ENCODE assay signal across 9 cellular contexts in the genomic region with DNA sequence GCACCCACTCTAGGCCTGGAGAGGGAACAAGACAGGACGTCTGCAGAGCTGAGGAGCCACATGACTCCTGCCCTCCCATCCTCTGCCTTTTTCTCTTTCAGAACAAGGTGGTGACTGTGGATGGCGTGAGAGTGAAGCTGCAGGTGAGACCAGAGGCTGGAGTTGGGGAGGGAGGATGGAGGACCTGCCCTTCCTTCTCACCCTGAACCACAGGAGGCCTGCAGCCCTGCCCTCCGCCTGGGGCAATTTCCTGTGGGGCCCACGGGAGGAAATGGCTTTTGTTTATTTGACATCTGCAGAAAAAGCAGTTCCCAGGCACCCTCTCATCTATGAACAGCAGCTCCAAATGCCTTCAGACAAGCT. TPM values are rescaled to one million over a fixed set of nuclear protein-coding genes. Genes with fewer than 3 reads are reported as not detected.
DNase-seq lines count a peak whose midpoint lies in the region; ATAC-seq and TF ChIP-seq lines count a peak whose summit lies in the region.
"Had no signal": no experiment of that assay in that cellular context is flagged by ENCODE, and none has a peak within 500 bp of the region (broad histone marks: within the 10 kb centered on the region; RNA-seq: fewer than 3 reads in every experiment).

No MANE protein-coding gene starts in this region.

- H3K36me3 ChIP-seq in tibial nerve: no peaks in the 10 kb centered on the region

- POLR2A ChIA-PET in WTC11 (lab: Charles Lee): no interaction called here

- peaks cover 10% of the 10 kb centered on the region for H3K36me3 Mint-ChIP-seq in activated T-helper 2 cell treated with anti-CD3 and anti-CD28 coated beads, Interferon-gamma antibody, Interleukin-2, Interleukin-4, amounts not matched to agents 10 μg/mL and 5 μg/mL and 100 μg/mL, durations not matched to agents 14 hours and 24 hours and 36 hours (ENCODE audit: low read depth)
- H3K36me3 Mint-ChIP-seq in WTC11: no peaks in the 10 kb centered on the region

- no peaks in the 10 kb centered on the region for H3K9me3 ChIP-seq in tibial nerve

- intact Hi-C loops in activated T-helper 2 cell treated with anti-CD3 and anti-CD28 coated beads, Interferon-gamma antibody, Interleukin-2, Interleukin-4, amounts not matched to agents 10 μg/mL and 5 μg/mL and 100 μg/mL, durations not matched to agents 14 hours and 24 hours and 36 hours (cut with micrococcal nuclease): loop anchor here (5.0 kb wide), 1 partner anchor 460 kb away; no protein-coding TSS in a partner anchor

- peaks cover 0 to 49% (median 32%) of the 10 kb centered on the region in 4 donors for H3K4me1 ChIP-seq in tibial nerve

- H3K27me3 Mint-ChIP-seq in activated T-helper 2 cell treated with anti-CD3 and anti-CD28 coated beads, Interferon-gamma antibody, Interleukin-2, Interleukin-4, amounts not matched to agents 10 μg/mL and 5 μg/mL and 100 μg/mL, durations not matched to agents 14 hours and 24 hours and 36 hours (ENCODE audit: low read depth): no peaks in the 10 kb centered on the region
- H3K27me3 Mint-ChIP-seq in WTC11 (ENCODE audit: low read depth): peaks cover 6% of the 10 kb centered on the region

- peak overlapping the region; percentile 52 for H3K4me3 Mint-ChIP-seq in activated T-helper 2 cell treated with anti-CD3 and anti-CD28 coated beads, Interferon-gamma antibody, Interleukin-2, Interleukin-4, amounts not matched to agents 10 μg/mL and 5 μg/mL and 100 μg/mL, durations not matched to agents 14 hours and 24 hours and 36 hours (ENCODE audit: low read depth)
- H3K4me3 Mint-ChIP-seq in WTC11: no peak overlapping the region

- no peak overlapping the region for H3K4me3 ChIP-seq in tibial nerve

- no peaks in the 10 kb centered on the region for H3K9me3 Mint-ChIP-seq in activated T-helper 2 cell treated with anti-CD3 and anti-CD28 coated beads, Interferon-gamma antibody, Interleukin-2, Interleukin-4, amounts not matched to agents 10 μg/mL and 5 μg/mL and 100 μg/mL, durations not matched to agents 14 hours and 24 hours and 36 hours
- peaks cover 7% of the 10 kb centered on the region; the same call in 1 of the 2 replicates for H3K9me3 Mint-ChIP-seq in WTC11

- peak overlapping the region in 1 of 4 donors; percentile 25 for H3K27ac ChIP-seq in tibial nerve
- H3K27ac ChIP-seq: C4-2B had no signal

- ATAC-seq in stimulated activated naive CD8-positive, alpha-beta T cell treated with anti-CD3 and anti-CD28 coated beads, Interleukin-15, Interleukin-2, amounts not matched to agents 100 U/mL and 50 U/mL, for 24 hours: no peak
- no peak for ATAC-seq in WTC11

- H3K27ac Mint-ChIP-seq in activated T-helper 2 cell treated with anti-CD3 and anti-CD28 coated beads, Interferon-gamma antibody, Interleukin-2, Interleukin-4, amounts not matched to agents 10 μg/mL and 5 μg/mL and 100 μg/mL, durations not matched to agents 14 hours and 24 hours and 36 hours: peak overlapping the region; percentile 88
- H3K27ac Mint-ChIP-seq in WTC11: no peak overlapping the region

- peak; percentile 79 for DNase-seq in activated CD8-positive, alpha-beta memory T cell treated with anti-CD3 and anti-CD28 coated beads for 24 hours
- no peak for DNase-seq in activated CD8-positive, alpha-beta memory T cell treated with anti-CD3 and anti-CD28 coated beads, Interleukin-2, amount 50 U/mL, for 4 hours
- DNase-seq in Kasumi-1 (lab: John Stamatoyannopoulos, UW): peak; percentile 94 to 95
- DNase-seq in activated T-helper 2 cell treated with anti-CD3 and anti-CD28 coated beads, Interferon-gamma antibody, Interleukin-2, Interleukin-4, amounts not matched to agents 10 μg/mL and 5 μg/mL and 100 μg/mL, durations not matched to agents 14 hours and 24 hours and 36 hours (ENCODE audit: low spot score): peak; percentile 72
- DNase-seq in stimulated activated naive CD8-positive, alpha-beta T cell treated with anti-CD3 and anti-CD28 coated beads, Interleukin-15, Interleukin-2, amounts not matched to agents 100 U/mL and 50 U/mL, for 24 hours: peak; percentile 58
- DNase-seq in WTC11 (ENCODE audit: low spot score): no peak
- no peak for DNase-seq in tibial nerve (ENCODE audit: low spot score in 2 of 2)
- no peak for DNase-seq in iPS-NIHi11 (ENCODE audit: low spot score)

- H3K27me3 ChIP-seq in tibial nerve: peaks cover 0 to 55% of the 10 kb centered on the region in 2 donors

- peaks cover 76% of the 10 kb centered on the region for H3K4me1 Mint-ChIP-seq in activated T-helper 2 cell treated with anti-CD3 and anti-CD28 coated beads, Interferon-gamma antibody, Interleukin-2, Interleukin-4, amounts not matched to agents 10 μg/mL and 5 μg/mL and 100 μg/mL, durations not matched to agents 14 hours and 24 hours and 36 hours (ENCODE audit: low read depth)
- peaks cover 53% of the 10 kb centered on the region for H3K4me1 Mint-ChIP-seq in WTC11

- TF ChIP-seq EP300 in tibial nerve (IDR thresholded peaks at IDR 0.05): no peak

- TF ChIP-seq POLR2A in tibial nerve (IDR thresholded peaks at IDR 0.05): no peak

- 35 to 36% methylated on average over 3 to 4 of the region's 4 CpGs for WGBS in tibial nerve, 2 donors

- CTCF ChIA-PET in WTC11 (lab: Charles Lee): interaction anchor here (0.8 to 2.5 kb wide), 5 partner anchors 11 to 122 kb away, joined by 3 to 22 read pairs (median 6); no protein-coding TSS in a partner anchor

- no peak for TF ChIP-seq CTCF in WTC11 (IDR thresholded peaks at IDR 0.05)
- no peak for TF ChIP-seq CTCF in tibial nerve (IDR thresholded peaks at IDR 0.05)

TF ChIP-seq in WTC11, 78 proteins besides CTCF, POLR2A, EP300 and RAD21 (continues in another document):
- no peak for TF ChIP-seq ZNF263 (CRISPR knock-in tag; IDR thresholded peaks at IDR 0.05; ENCODE audit: low read depth)
- no peak for TF ChIP-seq TEAD4 (CRISPR knock-in tag; IDR thresholded peaks at IDR 0.05)
- TF ChIP-seq, protein P1, sequence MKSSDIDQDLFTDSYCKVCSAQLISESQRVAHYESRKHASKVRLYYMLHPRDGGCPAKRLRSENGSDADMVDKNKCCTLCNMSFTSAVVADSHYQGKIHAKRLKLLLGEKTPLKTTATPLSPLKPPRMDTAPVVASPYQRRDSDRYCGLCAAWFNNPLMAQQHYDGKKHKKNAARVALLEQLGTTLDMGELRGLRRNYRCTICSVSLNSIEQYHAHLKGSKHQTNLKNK (CRISPR knock-in tag; IDR thresholded peaks at IDR 0.05): no peak
- TF ChIP-seq JAZF1 (CRISPR knock-in tag; IDR thresholded peaks at IDR 0.05): no peak
- TF ChIP-seq, protein P2, sequence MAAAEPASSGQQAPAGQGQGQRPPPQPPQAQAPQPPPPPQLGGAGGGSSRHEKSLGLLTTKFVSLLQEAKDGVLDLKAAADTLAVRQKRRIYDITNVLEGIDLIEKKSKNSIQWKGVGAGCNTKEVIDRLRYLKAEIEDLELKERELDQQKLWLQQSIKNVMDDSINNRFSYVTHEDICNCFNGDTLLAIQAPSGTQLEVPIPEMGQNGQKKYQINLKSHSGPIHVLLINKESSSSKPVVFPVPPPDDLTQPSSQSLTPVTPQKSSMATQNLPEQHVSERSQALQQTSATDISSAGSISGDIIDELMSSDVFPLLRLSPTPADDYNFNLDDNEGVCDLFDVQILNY (CRISPR knock-in tag; IDR thresholded peaks at IDR 0.05): no peak
- TF ChIP-seq ZNF671 (CRISPR knock-in tag; IDR thresholded peaks at IDR 0.05): no peak
- no peak for TF ChIP-seq ZBTB21 (CRISPR knock-in tag; IDR thresholded peaks at IDR 0.05; ENCODE audit: borderline replicate concordance)
- TF ChIP-seq GRHL2 (CRISPR knock-in tag; IDR thresholded peaks at IDR 0.05; ENCODE audit: insufficient replicate concordance, severe bottlenecking): no peak
- no peak for TF ChIP-seq ZNF423 (CRISPR knock-in tag; IDR thresholded peaks at IDR 0.05)
- TF ChIP-seq, protein P3, sequence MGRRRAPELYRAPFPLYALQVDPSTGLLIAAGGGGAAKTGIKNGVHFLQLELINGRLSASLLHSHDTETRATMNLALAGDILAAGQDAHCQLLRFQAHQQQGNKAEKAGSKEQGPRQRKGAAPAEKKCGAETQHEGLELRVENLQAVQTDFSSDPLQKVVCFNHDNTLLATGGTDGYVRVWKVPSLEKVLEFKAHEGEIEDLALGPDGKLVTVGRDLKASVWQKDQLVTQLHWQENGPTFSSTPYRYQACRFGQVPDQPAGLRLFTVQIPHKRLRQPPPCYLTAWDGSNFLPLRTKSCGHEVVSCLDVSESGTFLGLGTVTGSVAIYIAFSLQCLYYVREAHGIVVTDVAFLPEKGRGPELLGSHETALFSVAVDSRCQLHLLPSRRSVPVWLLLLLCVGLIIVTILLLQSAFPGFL (CRISPR knock-in tag; IDR thresholded peaks at IDR 0.05; ENCODE audit: borderline replicate concordance): no peak

RNA-seq across cellular contexts. Expression of a gene that starts 5.1 kb away (rescaled TPM):
- total RNA-seq in activated T-helper 2 cell treated with anti-CD3 and anti-CD28 coated beads, Interferon-gamma antibody, Interleukin-2, Interleukin-4, amounts not matched to agents 10 μg/mL and 5 μg/mL and 100 μg/mL, durations not matched to agents 14 hours and 24 hours and 36 hours: 9.7 and 12.1 TPM in 2 replicates
- total RNA-seq in WTC11 (2021) (8.8 to 9.4 TPM (median 8.9 TPM) in 3 replicates), tibial nerve (1 to 10 TPM in 3 of 4 donors, under 1 TPM in 1; 0.87 to 4.4 (median 2.3) TPM)

RNA-seq across cellular contexts. Expression of a gene that starts 6.3 kb away (rescaled TPM):
- 129 and 133 TPM in 2 replicates for total RNA-seq in activated T-helper 2 cell treated with anti-CD3 and anti-CD28 coated beads, Interferon-gamma antibody, Interleukin-2, Interleukin-4, amounts not matched to agents 10 μg/mL and 5 μg/mL and 100 μg/mL, durations not matched to agents 14 hours and 24 hours and 36 hours
- total RNA-seq in WTC11 (2021): 86.9 to 111 TPM (median 97.1 TPM) in 3 replicates
- 10 to 100 TPM; 42.2 to 55.2 (median 53.0) TPM for total RNA-seq in tibial nerve

RNA-seq across cellular contexts. Expression of a gene that starts 29.4 kb away (rescaled TPM):
- total RNA-seq in activated T-helper 2 cell treated with anti-CD3 and anti-CD28 coated beads, Interferon-gamma antibody, Interleukin-2, Interleukin-4, amounts not matched to agents 10 μg/mL and 5 μg/mL and 100 μg/mL, durations not matched to agents 14 hours and 24 hours and 36 hours: not detected in 2 replicates
- not detected in 3 replicates for total RNA-seq in WTC11 (2021)
- total RNA-seq in tibial nerve: 1 to 10 TPM in 1 of 4 donors, not detected in 3; 2.1 TPM

RNA-seq across cellular contexts. Expression of a gene that starts 34.0 kb away (rescaled TPM):
- 55.3 TPM in 2 replicates for total RNA-seq in activated T-helper 2 cell treated with anti-CD3 and anti-CD28 coated beads, Interferon-gamma antibody, Interleukin-2, Interleukin-4, amounts not matched to agents 10 μg/mL and 5 μg/mL and 100 μg/mL, durations not matched to agents 14 hours and 24 hours and 36 hours
- 66.0 to 71.2 TPM (median 67.1 TPM) in 3 replicates for total RNA-seq in WTC11 (2021)
- total RNA-seq in tibial nerve: 10 to 100 TPM; 27.5 to 78.6 (median 43.2) TPM

Comparison
In these comparisons a context has a peak if more than half of its experiments do, and no peak if none do; other contexts are left out.
1. DNase-seq: peak in activated CD8-positive, alpha-beta memory T cell treated with anti-CD3 and anti-CD28 coated beads for 24 hours (single experiment), Kasumi-1 (2 of 2), activated T-helper 2 cell treated with anti-CD3 and anti-CD28 coated beads, Interferon-gamma antibody, Interleukin-2, Interleukin-4, amounts not matched to agents 10 μg/mL and 5 μg/mL and 100 μg/mL, durations not matched to agents 14 hours and 24 hours and 36 hours (single experiment) and stimulated activated naive CD8-positive, alpha-beta T cell treated with anti-CD3 and anti-CD28 coated beads, Interleukin-15, Interleukin-2, amounts not matched to agents 100 U/mL and 50 U/mL, for 24 hours (single experiment); none in activated CD8-positive, alpha-beta memory T cell treated with anti-CD3 and anti-CD28 coated beads, Interleukin-2, amount 50 U/mL, for 4 hours (single experiment), WTC11 (single experiment), tibial nerve (0 of 2) and iPS-NIHi11 (single experiment).